ENCODE assay signal across 7 cellular contexts in the genomic region with DNA sequence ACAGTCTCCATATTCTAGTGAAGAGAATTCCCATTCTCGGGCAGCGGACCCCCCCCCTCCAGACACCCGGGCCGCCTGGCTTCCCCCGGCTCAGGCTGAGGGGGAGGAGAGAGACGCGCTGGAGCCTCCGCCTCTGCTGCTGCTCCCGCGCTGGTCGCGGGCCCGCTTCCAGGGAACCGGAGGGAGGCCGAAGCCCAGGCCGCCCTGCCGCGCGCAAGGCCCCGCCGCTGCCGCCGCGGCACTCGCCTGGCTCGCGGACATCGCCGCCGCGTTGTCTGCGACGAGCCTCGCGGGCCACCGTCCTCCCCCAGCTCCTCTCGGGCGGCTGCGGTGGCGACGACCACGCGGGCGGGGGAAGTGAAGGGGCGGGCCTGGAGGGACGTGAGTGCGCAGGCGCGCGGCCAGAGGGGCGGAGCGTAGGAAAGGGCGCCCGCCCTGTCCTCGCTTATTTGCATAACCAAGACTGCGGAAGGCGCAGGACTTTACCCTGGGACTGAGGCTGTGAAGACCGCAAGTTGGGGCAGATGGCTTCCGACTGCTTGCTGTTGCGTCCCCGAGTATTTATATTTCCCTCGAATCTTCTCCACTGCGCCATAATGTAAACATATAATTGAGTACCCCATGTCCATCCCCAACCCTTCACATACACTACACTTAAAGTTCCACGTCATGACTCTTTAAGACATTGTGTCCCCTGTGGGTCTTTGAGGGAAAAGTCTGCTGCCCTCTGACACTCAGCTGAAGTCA.
DNase-seq lines count a peak whose midpoint lies in the region; ATAC-seq, FAIRE-seq and TF ChIP-seq lines count a peak whose summit lies in the region.

Gene ARL5A, minus strand, starts transcription at position 279 of the 747 bp plus-strand sequence. Its CDS starts 245 bp downstream, at position 34.

- H3K4me3 ChIP-seq in astrocyte of the cerebellum (ENCODE audit: low read depth, low read length) = peak within 1 kb of the TSS; percentile 90

- in situ Hi-C loops in astrocyte of the cerebellum (cut with HindIII; ENCODE audit: low sequenced_read_pairs) = no loop called here

- peak; percentile 97 for FAIRE-seq in GM18507 (lab: Jason Lieb, UNC)

- no peak for TF ChIP-seq CTCF in astrocyte of the cerebellum (IDR thresholded peaks at IDR 0.05; ENCODE audit: low read depth, low read length, missing control alignments)

- peak; percentile 95 for ATAC-seq in HG02981 (IDR thresholded peaks at IDR 0.05; ENCODE audit: unreplicated experiment)

- DNase-seq in GM18507 (ENCODE audit: extremely low spot score, insufficient read length, low read depth) (peak; percentile 94), NCI-H2029 treated with DMSO at 0.1 percent for 48 hours (lab: John Stamatoyannopoulos, UW) (peak; percentile 76), T-helper 9 cell (peak; percentile 93), astrocyte of the cerebellum (ENCODE audit: low read depth) (peak; percentile 87), hippocampal formation (lab: John Stamatoyannopoulos, UW) (peak; percentile 91 to 93), retina (peak; percentile 96)

Comparison
In these comparisons a context has a peak if more than half of its experiments do, and no peak if none do; other contexts are left out.
1. Peak in every context shown above with its lines: DNase-seq, ATAC-seq and H3K4me3 ChIP-seq.